14 cellular contexts compared by ENCODE assay signal in the genomic region with DNA sequence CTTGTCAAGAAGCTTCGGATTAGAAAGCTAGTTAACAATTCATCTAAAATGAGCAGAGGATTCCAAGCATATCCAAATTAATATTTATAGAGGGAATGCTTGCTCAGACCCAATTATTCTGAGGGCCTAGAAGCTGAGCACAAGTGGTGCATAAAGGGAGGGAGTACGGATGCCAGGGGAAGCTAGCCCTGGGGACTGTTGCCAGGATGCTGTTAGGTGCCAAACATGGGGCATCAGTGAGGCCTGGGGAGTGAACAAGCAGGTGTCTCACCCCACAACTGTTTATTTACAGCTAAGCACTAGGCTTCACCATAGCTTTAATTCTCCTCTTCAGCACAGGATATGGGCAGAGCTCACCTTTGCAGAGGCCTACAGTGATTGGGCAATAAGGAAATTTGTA.
DNase-seq lines count a peak whose midpoint lies in the region; ATAC-seq lines count a peak whose summit lies in the region.
"Had no signal": no experiment of that assay in that cellular context is flagged by ENCODE, and none has a peak within 500 bp of the region (broad histone marks: within the 10 kb centered on the region; RNA-seq: fewer than 3 reads in every experiment).

No MANE protein-coding gene starts in this region.

- DNase-seq in NCI-H748 (lab: John Stamatoyannopoulos, UW; ENCODE audit: unreplicated experiment) (peak; percentile 33), NCI-H748 treated with DMSO at 0.1 percent for 48 hours (lab: John Stamatoyannopoulos, UW) (no peak), NCI-H1092 treated with DMSO at 0.1 percent for 48 hours (lab: John Stamatoyannopoulos, UW) (peak; percentile 55), NCI-H510A (lab: John Stamatoyannopoulos, UW) (peak; percentile 46), cerebellum (ENCODE audit: low spot score) (peak; percentile 4)
- DNase-seq in T-helper 2 cell treated with Interferon-gamma antibody and Interleukin-4, amounts not matched to agents 5 μg/mL and 100 μg/mL, for 36 hours (ENCODE audit: low spot score) = no peak
- DNase-seq: 8988T; AML-193; CD8-positive, alpha-beta memory T cell; DMS79; GM23248 had no signal

- H3K4me1 Mint-ChIP-seq in T-helper 2 cell treated with Interferon-gamma antibody and Interleukin-4, amounts not matched to agents 5 μg/mL and 100 μg/mL, for 36 hours (ENCODE audit: low read depth) = no peaks in the 10 kb centered on the region
- H3K4me1 Mint-ChIP-seq: CD8-positive, alpha-beta memory T cell had no signal

- ATAC-seq in GM21526 (IDR thresholded peaks at IDR 0.05; ENCODE audit: low FRiP score, unreplicated experiment) (no peak), GM18870 (IDR thresholded peaks at IDR 0.05; ENCODE audit: unreplicated experiment) (no peak)
- ATAC-seq: HCT116 had no signal

- no peaks in the 10 kb centered on the region for H3K27me3 Mint-ChIP-seq in T-helper 2 cell treated with Interferon-gamma antibody and Interleukin-4, amounts not matched to agents 5 μg/mL and 100 μg/mL, for 36 hours (ENCODE audit: low read depth)
- H3K27me3 Mint-ChIP-seq: CD8-positive, alpha-beta memory T cell had no signal

- no peaks in the 10 kb centered on the region for H3K36me3 Mint-ChIP-seq in T-helper 2 cell treated with Interferon-gamma antibody and Interleukin-4, amounts not matched to agents 5 μg/mL and 100 μg/mL, for 36 hours (ENCODE audit: low read depth)
- H3K36me3 Mint-ChIP-seq: CD8-positive, alpha-beta memory T cell had no signal

- no peak overlapping the region for H3K27ac Mint-ChIP-seq in T-helper 2 cell treated with Interferon-gamma antibody and Interleukin-4, amounts not matched to agents 5 μg/mL and 100 μg/mL, for 36 hours
- H3K27ac Mint-ChIP-seq: CD8-positive, alpha-beta memory T cell had no signal

- no peak overlapping the region for H3K4me3 Mint-ChIP-seq in T-helper 2 cell treated with Interferon-gamma antibody and Interleukin-4, amounts not matched to agents 5 μg/mL and 100 μg/mL, for 36 hours
- H3K4me3 Mint-ChIP-seq: CD8-positive, alpha-beta memory T cell had no signal

- no peaks in the 10 kb centered on the region for H3K9me3 Mint-ChIP-seq in T-helper 2 cell treated with Interferon-gamma antibody and Interleukin-4, amounts not matched to agents 5 μg/mL and 100 μg/mL, for 36 hours
- H3K9me3 Mint-ChIP-seq: CD8-positive, alpha-beta memory T cell had no signal

Comparison
In these comparisons a context has a peak if more than half of its experiments do, and no peak if none do; other contexts are left out.
1. DNase-seq: peak in NCI-H748 (single experiment), NCI-H1092 treated with DMSO at 0.1 percent for 48 hours (single experiment), NCI-H510A (single experiment) and cerebellum (single experiment); none in NCI-H748 treated with DMSO at 0.1 percent for 48 hours (single experiment) and T-helper 2 cell treated with Interferon-gamma antibody and Interleukin-4, amounts not matched to agents 5 μg/mL and 100 μg/mL, for 36 hours (single experiment).